In the genomic region with DNA sequence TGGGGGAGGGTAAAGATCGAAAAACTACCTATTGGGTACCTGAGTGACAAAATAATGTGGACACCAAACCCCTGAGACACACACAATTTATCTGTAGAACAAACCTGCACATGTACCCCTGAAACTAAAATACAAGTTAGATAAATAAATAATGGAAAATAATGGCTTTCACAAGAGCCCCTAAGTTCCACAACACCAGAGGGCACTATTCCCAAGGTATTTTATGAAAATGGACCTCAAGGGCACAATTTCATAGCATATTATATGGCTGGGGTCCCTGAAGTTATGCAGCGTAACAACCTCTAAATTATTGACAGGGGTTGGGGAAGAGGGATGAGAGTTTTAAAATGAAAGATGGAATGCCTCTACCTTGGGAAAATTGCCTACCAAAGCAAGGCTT, we compare ENCODE assay signal across 20 cellular contexts.
A peak's percentile ranks its signal among the peaks of the same experiment; 100 is the strongest.
DNase-seq lines count a peak whose midpoint lies in the region; ATAC-seq and TF ChIP-seq lines count a peak whose summit lies in the region.
"Had no signal": no experiment of that assay in that cellular context is flagged by ENCODE, and none has a peak within 500 bp of the region (broad histone marks: within the 10 kb centered on the region; RNA-seq: fewer than 3 reads in every experiment).

No MANE protein-coding gene starts in this region.

- no peak overlapping the region for H3K27ac Mint-ChIP-seq in endodermal cell
- H3K27ac Mint-ChIP-seq: activated B cell treated with CpG ODN at 0.5 μM for 24 hours; stimulated activated naive B cell treated with anti-CD40 and anti-IgM and Interleukin-4, amounts not matched to agents 10 μg/mL and 1 μg/mL and 100 μg/mL, for 72 hours had no signal

- TF ChIP-seq CTCF in NB4 (IDR thresholded peaks at IDR 0.05; ENCODE audit: low read depth, low read length) (peak; percentile 41), endodermal cell (conservative IDR thresholded peaks at IDR 0.05) (peak; percentile 74), retinal pigment epithelial cell (conservative IDR thresholded peaks at IDR 0.05; ENCODE audit: low read depth, low read length) (peak; percentile 50)

- H3K27ac ChIP-seq in endodermal cell (ENCODE audit: low read depth, low read length) = no peak overlapping the region
- H3K27ac ChIP-seq: coronary artery, parathyroid adenoma, RWPE1, spleen, upper lobe of right lung had no signal

- no peaks in the 10 kb centered on the region for H3K9me3 ChIP-seq in endodermal cell (ENCODE audit: control insufficient read depth, low read length)
- H3K9me3 ChIP-seq: spleen, upper lobe of right lung had no signal

- peaks cover 75% of the 10 kb centered on the region for H3K27me3 Mint-ChIP-seq in endodermal cell (ENCODE audit: insufficient read depth)

- no peaks in the 10 kb centered on the region for H3K36me3 Mint-ChIP-seq in endodermal cell (ENCODE audit: low read depth)
- H3K36me3 Mint-ChIP-seq: stimulated activated naive B cell treated with anti-CD40 and anti-IgM and Interleukin-4, amounts not matched to agents 10 μg/mL and 1 μg/mL and 100 μg/mL, for 72 hours had no signal

- ATAC-seq in GM21529 (IDR thresholded peaks at IDR 0.05; ENCODE audit: unreplicated experiment) (no peak), HG03135 (IDR thresholded peaks at IDR 0.05; ENCODE audit: unreplicated experiment) (no peak)
- ATAC-seq: stimulated activated naive B cell treated with anti-CD40 and anti-IgM and Interleukin-4, amounts not matched to agents 10 μg/mL and 1 μg/mL and 100 μg/mL, for 72 hours; upper lobe of right lung had no signal

- H3K36me3 ChIP-seq in endodermal cell (ENCODE audit: control insufficient read depth, insufficient read depth, low read length) = no peaks in the 10 kb centered on the region
- H3K36me3 ChIP-seq: spleen, upper lobe of right lung had no signal

- no peak overlapping the region for H3K9ac ChIP-seq in endodermal cell (ENCODE audit: extremely low read depth, low read length, poor library complexity, severe bottlenecking)
- H3K9ac ChIP-seq: parathyroid adenoma had no signal

- no peak overlapping the region for H3K4me3 ChIP-seq in NB4 (ENCODE audit: low read depth, low read length)
- H3K4me3 ChIP-seq in endodermal cell (ENCODE audit: low read length) = no peak overlapping the region
- no peak overlapping the region for H3K4me3 ChIP-seq in retinal pigment epithelial cell (ENCODE audit: low read length)
- H3K4me3 ChIP-seq: coronary artery, spleen, upper lobe of right lung had no signal

- H3K9me3 Mint-ChIP-seq in endodermal cell = no peaks in the 10 kb centered on the region
- H3K9me3 Mint-ChIP-seq: activated B cell treated with CpG ODN at 0.5 μM for 24 hours; stimulated activated naive B cell treated with anti-CD40 and anti-IgM and Interleukin-4, amounts not matched to agents 10 μg/mL and 1 μg/mL and 100 μg/mL, for 72 hours had no signal

- H3K4me1 Mint-ChIP-seq in endodermal cell = no peaks in the 10 kb centered on the region
- H3K4me1 Mint-ChIP-seq: activated B cell treated with CpG ODN at 0.5 μM for 24 hours; stimulated activated naive B cell treated with anti-CD40 and anti-IgM and Interleukin-4, amounts not matched to agents 10 μg/mL and 1 μg/mL and 100 μg/mL, for 72 hours had no signal

- DNase-seq in NCI-H82 (lab: John Stamatoyannopoulos, UW) (peak; percentile 32), NCI-H82 treated with DMSO at 0.1 percent for 48 hours (lab: John Stamatoyannopoulos, UW; ENCODE audit: unreplicated experiment) (no peak), NB4 (ENCODE audit: low read depth) (peak; percentile 43), endodermal cell (no peak), retinal pigment epithelial cell (ENCODE audit: low read depth) (no peak), medulla oblongata (ENCODE audit: extremely low spot score) (no peak)
- DNase-seq: activated B cell treated with CpG ODN at 0.5 μM for 24 hours; erythroblast; hippocampal formation; NCI-H2081; NCI-H69; spleen; stimulated activated naive B cell treated with anti-CD40 and anti-IgM and Interleukin-4, amounts not matched to agents 10 μg/mL and 1 μg/mL and 100 μg/mL, for 72 hours; T-helper 1 cell; upper lobe of right lung had no signal

- H3K4me3 Mint-ChIP-seq in endodermal cell = no peak overlapping the region
- H3K4me3 Mint-ChIP-seq: activated B cell treated with CpG ODN at 0.5 μM for 24 hours; stimulated activated naive B cell treated with anti-CD40 and anti-IgM and Interleukin-4, amounts not matched to agents 10 μg/mL and 1 μg/mL and 100 μg/mL, for 72 hours had no signal

- no peaks in the 10 kb centered on the region for H3K4me1 ChIP-seq in endodermal cell (ENCODE audit: control insufficient read depth, insufficient read depth, low read length)
- H3K4me1 ChIP-seq: parathyroid adenoma, spleen, upper lobe of right lung had no signal

- TF ChIP-seq POLR2A in NB4 (IDR thresholded peaks at IDR 0.05; ENCODE audit: extremely low read depth, insufficient read length) = no peak

- peaks cover 77% of the 10 kb centered on the region for H3K27me3 ChIP-seq in endodermal cell (ENCODE audit: control insufficient read depth, insufficient read depth, low read length, poor library complexity, severe bottlenecking)

- WGBS in endodermal cell (ENCODE audit: insufficient coverage in 1 of 2, insufficient read length in 1 of 2), 2 experiments = 83% methylated on average over 1 to 2 of the region's 2 CpGs

Comparison
In these comparisons a context has a peak if more than half of its experiments do, and no peak if none do; other contexts are left out.
1. DNase-seq: peak in NCI-H82 (single experiment) and NB4 (single experiment); none in NCI-H82 treated with DMSO at 0.1 percent for 48 hours (single experiment), endodermal cell (single experiment), retinal pigment epithelial cell (single experiment) and medulla oblongata (single experiment).
2. Peak in every context shown above with its lines, with median percentiles within 50 percentile points of each other: CTCF ChIP-seq.